Comparison of ENCODE assay signal across 9 cellular contexts in genomic region chr16:3149193-3149530, GRCh38. TPM values are rescaled to one million over a fixed set of nuclear protein-coding genes. Genes with fewer than 3 reads are reported as not detected.
DNase-seq lines count a peak whose midpoint lies in the region; ATAC-seq lines count a peak whose summit lies in the region.
"Had no signal": no experiment of that assay in that cellular context is flagged by ENCODE, and none has a peak within 500 bp of the region (broad histone marks: within the 10 kb centered on the region; RNA-seq: fewer than 3 reads in every experiment).

No MANE protein-coding gene starts in this region.

- H3K4me1 ChIP-seq in iPS-20b (ENCODE audit: insufficient read depth, low read length) = no peaks in the 10 kb centered on the region

- H3K36me3 Mint-ChIP-seq in activated T-cell treated with anti-CD3 and anti-CD28 coated beads, Interleukin-2, amount 50 U/mL, for 4 hours (ENCODE audit: insufficient read depth) = no peaks in the 10 kb centered on the region
- peaks cover 4% of the 10 kb centered on the region for H3K36me3 Mint-ChIP-seq in activated CD8-positive, alpha-beta T cell treated with anti-CD3 and anti-CD28 coated beads, Interleukin-2, amount 10 ng/mL, durations not matched to agents 7 days and 5 days (ENCODE audit: low read depth)

- peaks cover 7% of the 10 kb centered on the region for H3K9me3 Mint-ChIP-seq in activated T-cell treated with anti-CD3 and anti-CD28 coated beads, Interleukin-2, amount 50 U/mL, for 4 hours
- H3K9me3 Mint-ChIP-seq in activated CD8-positive, alpha-beta T cell treated with anti-CD3 and anti-CD28 coated beads, Interleukin-2, amount 10 ng/mL, durations not matched to agents 7 days and 5 days (ENCODE audit: insufficient read depth) = peaks cover 4% of the 10 kb centered on the region

- H3K36me3 ChIP-seq in iPS-20b (ENCODE audit: insufficient read depth, low read depth, low read length) = no peaks in the 10 kb centered on the region
- H3K36me3 ChIP-seq: adrenal gland had no signal

- H3K27ac ChIP-seq in iPS-20b (ENCODE audit: low read length) (no peak overlapping the region), substantia nigra (ENCODE audit: low read depth, low read length, poor library complexity, severe bottlenecking) (peak overlapping the region; percentile 60)

- DNase-seq in activated T-cell treated with anti-CD3 and anti-CD28 coated beads, Interleukin-2, amount 50 U/mL, for 4 hours = no peak
- no peak for DNase-seq in activated T-cell treated with anti-CD3 and anti-CD28 coated beads, Interleukin-2, amount 50 U/mL, for 1 hour
- no peak for DNase-seq in activated CD8-positive, alpha-beta T cell treated with anti-CD3 and anti-CD28 coated beads, Interleukin-2, amount 10 ng/mL, durations not matched to agents 7 days and 5 days
- DNase-seq in substantia nigra (lab: John Stamatoyannopoulos, UW) (no peak), NCI-H146 (lab: John Stamatoyannopoulos, UW) (no peak), hypothalamus (lab: John Stamatoyannopoulos, UW) (no peak), RKO (ENCODE audit: low spot score) (no peak)

- H3K4me3 Mint-ChIP-seq in activated T-cell treated with anti-CD3 and anti-CD28 coated beads, Interleukin-2, amount 50 U/mL, for 4 hours = peak overlapping the region; percentile 59
- H3K4me3 Mint-ChIP-seq in activated CD8-positive, alpha-beta T cell treated with anti-CD3 and anti-CD28 coated beads, Interleukin-2, amount 10 ng/mL, durations not matched to agents 7 days and 5 days = peak overlapping the region; percentile 85

- CTCF ChIA-PET in activated CD8-positive, alpha-beta T cell treated with anti-CD3 and anti-CD28 coated beads, Interleukin-2, amount 10 ng/mL, durations not matched to agents 7 days and 5 days (lab: Charles Lee) = interaction anchor here (0.6 to 6.1 kb wide), 11 partner anchors 9 to 295 kb away, joined by 3 to 86 read pairs (median 4); partner anchors contain the start of genes NAA60 and ZNF213

- peaks cover 22% of the 10 kb centered on the region for H3K4me1 Mint-ChIP-seq in activated T-cell treated with anti-CD3 and anti-CD28 coated beads, Interleukin-2, amount 50 U/mL, for 4 hours (ENCODE audit: low read depth)
- H3K4me1 Mint-ChIP-seq in activated CD8-positive, alpha-beta T cell treated with anti-CD3 and anti-CD28 coated beads, Interleukin-2, amount 10 ng/mL, durations not matched to agents 7 days and 5 days (ENCODE audit: low read depth) = peaks cover 30% of the 10 kb centered on the region

- H3K4me3 ChIP-seq in iPS-20b (ENCODE audit: low read length) = peak overlapping the region; percentile 88

- peak overlapping the region; percentile 87 for H3K27ac Mint-ChIP-seq in activated CD8-positive, alpha-beta T cell treated with anti-CD3 and anti-CD28 coated beads, Interleukin-2, amount 10 ng/mL, durations not matched to agents 7 days and 5 days

- H3K9ac ChIP-seq in iPS-20b (ENCODE audit: low read depth, low read length) = peak overlapping the region; percentile 28; the same call in 1 of the 2 replicates

- H3K9me3 ChIP-seq in iPS-20b (ENCODE audit: insufficient read depth, low read depth, low read length) = no peaks in the 10 kb centered on the region
- H3K9me3 ChIP-seq: adrenal gland had no signal

- peaks cover 29% of the 10 kb centered on the region for H3K27me3 ChIP-seq in iPS-20b (ENCODE audit: insufficient read depth, low read length)
- H3K27me3 ChIP-seq: adrenal gland had no signal

- peaks cover 5% of the 10 kb centered on the region for H3K27me3 Mint-ChIP-seq in activated T-cell treated with anti-CD3 and anti-CD28 coated beads, Interleukin-2, amount 50 U/mL, for 4 hours (ENCODE audit: low read depth)
- peaks cover 9% of the 10 kb centered on the region for H3K27me3 Mint-ChIP-seq in activated CD8-positive, alpha-beta T cell treated with anti-CD3 and anti-CD28 coated beads, Interleukin-2, amount 10 ng/mL, durations not matched to agents 7 days and 5 days (ENCODE audit: low read depth)

- ATAC-seq in activated T-cell treated with anti-CD3 and anti-CD28 coated beads, Interleukin-2, amount 50 U/mL, for 4 hours = no peak
- ATAC-seq in activated CD8-positive, alpha-beta T cell treated with anti-CD3 and anti-CD28 coated beads, Interleukin-2, amount 10 ng/mL, durations not matched to agents 7 days and 5 days = no peak

- POLR2A ChIA-PET in activated CD8-positive, alpha-beta T cell treated with anti-CD3 and anti-CD28 coated beads, Interleukin-2, amount 10 ng/mL, durations not matched to agents 7 days and 5 days (lab: Charles Lee) = interaction anchor here (1.1 to 2.1 kb wide), 7 partner anchors 9 to 134 kb away, joined by 3 to 9 read pairs (median 4); partner anchors contain the start of gene ZNF213

RNA-seq across cellular contexts. Expression of gene ZNF213, which starts 14.3 kb away (rescaled TPM):
- 10 to 100 TPM in 1 of 3 donors, 1 to 10 TPM in 2; 9.8 to 12.0 (median 9.9) TPM for total RNA-seq in activated T-cell treated with anti-CD3 and anti-CD28 coated beads, Interleukin-2, amount 50 U/mL, for 4 hours
- 10 to 100 TPM; 10.8 to 12.1 TPM for total RNA-seq in activated CD8-positive, alpha-beta T cell treated with anti-CD3 and anti-CD28 coated beads, Interleukin-2, amount 10 ng/mL, durations not matched to agents 7 days and 5 days

RNA-seq across cellular contexts. Expression of gene ZNF205, which starts 36.8 kb away (rescaled TPM):
- under 1 TPM in 2 of 3 donors, not detected in 1; 0.18 to 0.57 TPM for total RNA-seq in activated T-cell treated with anti-CD3 and anti-CD28 coated beads, Interleukin-2, amount 50 U/mL, for 4 hours
- not detected for total RNA-seq in activated CD8-positive, alpha-beta T cell treated with anti-CD3 and anti-CD28 coated beads, Interleukin-2, amount 10 ng/mL, durations not matched to agents 7 days and 5 days

RNA-seq across cellular contexts. Expression of gene OR1F1, which starts 38.8 kb away (rescaled TPM):
- total RNA-seq in activated T-cell treated with anti-CD3 and anti-CD28 coated beads, Interleukin-2, amount 50 U/mL, for 4 hours = not detected
- total RNA-seq in activated CD8-positive, alpha-beta T cell treated with anti-CD3 and anti-CD28 coated beads, Interleukin-2, amount 10 ng/mL, durations not matched to agents 7 days and 5 days = not detected
- total RNA-seq: adrenal gland had no signal

RNA-seq across cellular contexts. Expression of gene ZSCAN10, which starts 50.1 kb away (rescaled TPM):
- under 1 TPM in 2 of 3 donors, not detected in 1; 0.11 TPM for total RNA-seq in activated T-cell treated with anti-CD3 and anti-CD28 coated beads, Interleukin-2, amount 50 U/mL, for 4 hours
- under 1 TPM; 0.23 to 0.26 TPM for total RNA-seq in activated CD8-positive, alpha-beta T cell treated with anti-CD3 and anti-CD28 coated beads, Interleukin-2, amount 10 ng/mL, durations not matched to agents 7 days and 5 days
